22 cellular contexts compared by ENCODE assay signal in the genomic region with DNA sequence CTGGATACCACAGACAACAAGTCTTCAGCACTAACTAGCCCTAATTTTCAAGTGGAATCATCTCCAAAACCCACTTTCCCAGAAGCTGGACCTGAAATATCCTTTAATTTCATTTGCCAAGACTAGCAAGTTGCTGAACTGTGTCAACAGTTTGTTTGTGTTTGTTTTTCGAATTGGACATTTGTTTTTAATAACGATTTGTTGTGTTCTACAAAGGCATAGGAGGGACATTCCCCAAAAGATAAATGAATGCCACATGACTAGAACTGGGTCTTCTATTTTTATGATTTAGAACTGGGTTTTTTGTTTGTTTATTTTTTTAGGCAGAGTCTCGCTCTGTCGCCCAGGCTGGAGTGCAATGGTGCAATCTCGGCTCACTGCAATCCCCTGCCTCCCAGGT. TPM values are rescaled to one million over a fixed set of nuclear protein-coding genes. Genes with fewer than 3 reads are reported as not detected.
DNase-seq lines count a peak whose midpoint lies in the region; ATAC-seq, FAIRE-seq and TF ChIP-seq lines count a peak whose summit lies in the region.
"Had no signal": no experiment of that assay in that cellular context is flagged by ENCODE, and none has a peak within 500 bp of the region (broad histone marks: within the 10 kb centered on the region; RNA-seq: fewer than 3 reads in every experiment).

No MANE protein-coding gene starts in this region.

- H3K27me3 Mint-ChIP-seq in CD4-positive, CD25-positive, alpha-beta regulatory T cell = no peaks in the 10 kb centered on the region
- H3K27me3 Mint-ChIP-seq: B cell; CD4-positive, alpha-beta memory T cell had no signal

- H3K9me3 ChIP-seq in CD4-positive, CD25-positive, alpha-beta regulatory T cell (ENCODE audit: control insufficient read depth in 2 of 2, low read length in 2 of 2) = no peaks in the 10 kb centered on the region
- H3K9me3 ChIP-seq in trophoblast cell (ENCODE audit: insufficient read depth, low read depth, low read length) (no peaks in the 10 kb centered on the region), thyroid gland (no peaks in the 10 kb centered on the region)

- no peaks in the 10 kb centered on the region for H3K36me3 ChIP-seq in CD4-positive, CD25-positive, alpha-beta regulatory T cell (ENCODE audit: control insufficient read depth, insufficient read depth, low read length)
- H3K36me3 ChIP-seq in trophoblast cell (ENCODE audit: control insufficient read depth in 1 of 2, insufficient read depth in 2 of 2, low read length in 2 of 2) (no peaks in the 10 kb centered on the region), thyroid gland (no peaks in the 10 kb centered on the region)

- H3K27me3 ChIP-seq in CD4-positive, CD25-positive, alpha-beta regulatory T cell (ENCODE audit: control insufficient read depth, insufficient read depth, low read length) = no peaks in the 10 kb centered on the region
- H3K27me3 ChIP-seq in trophoblast cell (ENCODE audit: insufficient read depth, low read length) = no peaks in the 10 kb centered on the region
- no peaks in the 10 kb centered on the region for H3K27me3 ChIP-seq in thyroid gland

- H2AK5ac ChIP-seq in trophoblast cell (ENCODE audit: low read length) = no peak overlapping the region

- no peaks in the 10 kb centered on the region for H3K79me1 ChIP-seq in trophoblast cell (ENCODE audit: low read length)

- DNase-seq in CD4-positive, CD25-positive, alpha-beta regulatory T cell = no peak
- DNase-seq in left lobe of liver (ENCODE audit: low spot score) (no peak), trophoblast cell (no peak), thyroid gland (no peak), D721Med (ENCODE audit: insufficient read length, low spot score) (no peak), Right ventricle myocardium superior (no peak)
- DNase-seq: C1 segment of cervical spinal cord; CD4-positive, alpha-beta memory T cell; DMS153; DMS79 treated with DMSO at 0.1 percent for 48 hours; EL; GOT3; H9; HFFc6 had no signal

- H4K8ac ChIP-seq in trophoblast cell (ENCODE audit: low read depth, low read length) = no peak overlapping the region

- H3K18ac ChIP-seq in trophoblast cell (ENCODE audit: low read length) = no peak overlapping the region

- intact Hi-C loops in thyroid gland (cut with DNase I) (no loop called here), Right ventricle myocardium superior (cut with DNase I) (no loop called here)

- H2BK120ac ChIP-seq in trophoblast cell (ENCODE audit: insufficient read depth, low read length, poor library complexity) = no peak overlapping the region

- H4K91ac ChIP-seq in trophoblast cell (ENCODE audit: low read depth, low read length) = no peak overlapping the region

- peaks cover 18% of the 10 kb centered on the region for H3K4me1 ChIP-seq in CD4-positive, CD25-positive, alpha-beta regulatory T cell (ENCODE audit: control insufficient read depth, insufficient read depth, low read length, poor library complexity, severe bottlenecking)
- H3K4me1 ChIP-seq in trophoblast cell (ENCODE audit: control insufficient read depth in 1 of 2, insufficient read depth in 2 of 2, low read length in 2 of 2) (no peaks in the 10 kb centered on the region), thyroid gland (peaks cover 4 to 7% of the 10 kb centered on the region in 2 donors)

- no peak overlapping the region for H3K23ac ChIP-seq in trophoblast cell (ENCODE audit: low read length)

- no peak for TF ChIP-seq POLR2A in thyroid gland (IDR thresholded peaks at IDR 0.05)

- peak overlapping the region; percentile 17 for H3K4ac ChIP-seq in trophoblast cell (ENCODE audit: low read depth, low read length)

- no peak overlapping the region for H2AFZ ChIP-seq in trophoblast cell (ENCODE audit: insufficient read depth, low read length, poor library complexity)

- ATAC-seq in CD4-positive, CD25-positive, alpha-beta regulatory T cell (ENCODE audit: low read depth in 2 of 2) = no peak
- ATAC-seq in left lobe of liver (peak; percentile 51), HG03196 (IDR thresholded peaks at IDR 0.05; ENCODE audit: unreplicated experiment) (no peak), Right ventricle myocardium superior (ENCODE audit: poor library complexity) (no peak)

- no peak overlapping the region for H2BK12ac ChIP-seq in trophoblast cell (ENCODE audit: low read length)

- no peak for TF ChIP-seq CTCF in VCaP (conservative IDR thresholded peaks at IDR 0.05)
- TF ChIP-seq CTCF in thyroid gland (IDR thresholded peaks at IDR 0.05) = no peak
- TF ChIP-seq CTCF in D721Med (IDR thresholded peaks at IDR 0.05; ENCODE audit: insufficient read depth, missing control alignments) = no peak

- no peak overlapping the region for H2BK5ac ChIP-seq in trophoblast cell (ENCODE audit: low read depth, low read length, poor library complexity)

- H3K4me1 Mint-ChIP-seq in CD4-positive, CD25-positive, alpha-beta regulatory T cell = peaks cover 31 to 48% (median 35%) of the 10 kb centered on the region in 4 donors

- no peak overlapping the region for H3K9ac ChIP-seq in trophoblast cell (ENCODE audit: low read length)

- peaks cover 0 to 1% (median 0%) of the 10 kb centered on the region in 7 donors for H3K9me3 Mint-ChIP-seq in CD4-positive, CD25-positive, alpha-beta regulatory T cell
- H3K9me3 Mint-ChIP-seq: CD4-positive, alpha-beta memory T cell; H9; HFFc6 had no signal

- H4K12ac ChIP-seq in trophoblast cell (ENCODE audit: low read depth, low read length) = no peak overlapping the region

- H3K14ac ChIP-seq in trophoblast cell (ENCODE audit: low read length) = no peak overlapping the region

- H3K79me2 ChIP-seq in trophoblast cell (ENCODE audit: control insufficient read depth, insufficient read depth, low read length, poor library complexity) = peaks cover 17% of the 10 kb centered on the region

- no peak overlapping the region for H3K4me2 ChIP-seq in trophoblast cell (ENCODE audit: low read length)

- H3K36me3 Mint-ChIP-seq in CD4-positive, CD25-positive, alpha-beta regulatory T cell = peaks cover 8% of the 10 kb centered on the region

- no peak overlapping the region for H3K4me3 Mint-ChIP-seq in CD4-positive, CD25-positive, alpha-beta regulatory T cell
- H3K4me3 Mint-ChIP-seq: B cell; CD4-positive, alpha-beta memory T cell; H9; HFFc6 had no signal

- no peak overlapping the region for H3K4me3 ChIP-seq in CD4-positive, CD25-positive, alpha-beta regulatory T cell (ENCODE audit: low read depth, low read length)
- no peak overlapping the region for H3K4me3 ChIP-seq in trophoblast cell (ENCODE audit: low read depth, low read length)
- H3K4me3 ChIP-seq in thyroid gland (replicated peaks in 1 of 3) = no peak overlapping the region

- WGBS in trophoblast cell (ENCODE audit: extremely low coverage, insufficient coverage, insufficient read length) = no CpG with 5 or more reads among the region's 5 CpGs
- 70 to 74% methylated on average over 5 of the region's 5 CpGs for WGBS in thyroid gland, 2 donors

- FAIRE-seq in D721Med (lab: Jason Lieb, UNC) = no peak
- FAIRE-seq: A204.1, G401.6, GM12892, GM19239, HTR-8/SVneo had no signal

- peak overlapping the region in 2 of 3 donors; percentile 0 to 14 for H3K27ac Mint-ChIP-seq in CD4-positive, CD25-positive, alpha-beta regulatory T cell
- H3K27ac Mint-ChIP-seq: B cell, H9, HFFc6 had no signal

- H3K27ac ChIP-seq in CD4-positive, CD25-positive, alpha-beta regulatory T cell (ENCODE audit: insufficient read depth, low read length, poor library complexity, severe bottlenecking) = no peak overlapping the region
- H3K27ac ChIP-seq in VCaP (peak overlapping the region; percentile 69), trophoblast cell (ENCODE audit: low read depth, low read length) (no peak overlapping the region), thyroid gland (no peak overlapping the region)

RNA-seq across cellular contexts. Expression of gene LUZP1, which starts 17.9 kb away (rescaled TPM):
- 26.7 TPM for total RNA-seq in CD4-positive, CD25-positive, alpha-beta regulatory T cell
- polyA plus RNA-seq in CD4-positive, CD25-positive, alpha-beta regulatory T cell = 10 to 100 TPM; 14.9 to 22.4 (median 17.0) TPM
- total RNA-seq in left lobe of liver (5.6 TPM), thyroid gland (10 to 100 TPM; 21.4 to 28.2 (median 25.0) TPM), Right ventricle myocardium superior (26.3 TPM)
- 38.6 TPM in 2 replicates for polyA plus RNA-seq in trophoblast cell (2013)
